In the genomic region with DNA sequence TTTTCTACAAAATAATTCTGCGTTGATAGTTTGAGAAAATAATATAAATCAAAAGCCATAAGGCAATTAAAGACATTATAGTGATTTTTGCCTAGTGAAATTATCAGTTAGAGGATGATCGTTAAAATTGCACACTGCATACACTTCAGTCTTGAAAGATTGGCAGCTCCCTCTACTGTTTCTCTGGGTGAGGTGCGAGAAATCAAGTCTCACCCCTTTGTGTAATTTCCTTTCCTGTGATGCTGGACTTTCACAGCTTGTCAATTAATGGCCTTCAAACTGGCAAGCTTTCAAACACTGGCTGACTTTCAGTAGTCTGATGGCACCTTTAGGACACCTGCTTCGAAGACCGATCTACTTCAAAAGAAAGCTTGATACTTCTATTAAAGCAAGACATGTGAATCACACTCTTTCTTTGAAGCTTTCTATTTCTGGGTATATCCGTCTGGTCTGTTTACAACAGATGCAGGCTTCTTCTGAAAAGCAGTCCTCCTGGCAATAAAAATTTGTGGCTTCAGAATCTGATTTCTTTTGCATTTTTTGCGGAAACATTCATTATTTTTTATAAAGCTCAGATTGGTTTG, we compare ENCODE assay signal across 8 cellular contexts.
DNase-seq lines count a peak whose midpoint lies in the region; ATAC-seq, FAIRE-seq and TF ChIP-seq lines count a peak whose summit lies in the region.

No MANE protein-coding gene starts in this region.

- peak; percentile 73 for FAIRE-seq in H54 (lab: Jason Lieb, UNC)

- no peak overlapping the region for H3K27ac ChIP-seq in 22Rv1

- DNase-seq in H54 (ENCODE audit: insufficient read length, low spot score) (no peak), NCI-H774 (lab: John Stamatoyannopoulos, UW) (peak; percentile 53), foreskin melanocyte (peak; percentile 32)
- no peak for DNase-seq in stimulated activated CD4-positive, alpha-beta T cell treated with anti-CD3 and anti-CD28 coated beads, Interleukin-15, amount 100 ng/mL, for 24 hours

- peak; percentile 81 for TF ChIP-seq CTCF in 22Rv1 (IDR thresholded peaks at IDR 0.05)

- TF ChIP-seq POLR2A in H54 (IDR thresholded peaks at IDR 0.05; ENCODE audit: low read depth, low read length), result no peak

- ATAC-seq in HG02981 (IDR thresholded peaks at IDR 0.05; ENCODE audit: unreplicated experiment) (no peak), HG02759 (IDR thresholded peaks at IDR 0.05; ENCODE audit: unreplicated experiment) (no peak), GM18907 (IDR thresholded peaks at IDR 0.05; ENCODE audit: unreplicated experiment) (no peak)

Comparison
In these comparisons a context has a peak if more than half of its experiments do, and no peak if none do; other contexts are left out.
1. DNase-seq: peak in NCI-H774 (single experiment) and foreskin melanocyte (single experiment); none in H54 (single experiment) and stimulated activated CD4-positive, alpha-beta T cell treated with anti-CD3 and anti-CD28 coated beads, Interleukin-15, amount 100 ng/mL, for 24 hours (single experiment).